Comparison of ENCODE assay signal across 8 cellular contexts in the genomic region with DNA sequence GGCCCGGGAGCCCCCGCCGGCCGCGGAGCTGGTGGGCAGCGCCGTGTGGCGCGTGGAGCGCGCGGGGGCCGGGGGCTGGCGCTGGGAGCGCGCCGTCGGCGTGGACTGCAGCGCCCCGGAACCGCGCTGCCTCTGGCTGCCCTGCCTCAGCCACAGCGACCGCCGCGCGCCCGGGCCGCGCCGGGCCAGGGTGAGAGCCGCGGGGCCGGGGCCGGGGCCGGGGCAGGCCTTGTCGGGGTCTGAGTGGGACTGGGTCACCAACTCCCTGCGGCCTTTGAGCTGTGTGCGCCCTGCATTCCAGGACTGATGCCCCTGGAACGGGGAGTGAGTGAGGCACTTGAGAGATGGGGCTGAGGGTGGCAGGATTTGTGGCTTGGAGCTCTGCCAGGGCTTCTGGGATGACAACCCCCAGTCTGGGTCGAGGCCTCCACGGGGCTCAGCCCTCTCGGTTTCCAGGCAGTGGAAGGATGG. TPM values are rescaled to one million over a fixed set of nuclear protein-coding genes. Genes with fewer than 3 reads are reported as not detected.
DNase-seq lines count a peak whose midpoint lies in the region; ATAC-seq lines count a peak whose summit lies in the region.

No MANE protein-coding gene starts in this region.

- no peak overlapping the region for H3K14ac ChIP-seq in neuronal stem cell (ENCODE audit: low read length)

- peak overlapping the region; percentile 86 for H2AK5ac ChIP-seq in neuronal stem cell (ENCODE audit: low read depth, low read length)

- peak overlapping the region; percentile 64 for H3K4me2 ChIP-seq in neuronal stem cell (ENCODE audit: insufficient read depth, low read length, poor library complexity, severe bottlenecking)

- H3K9ac ChIP-seq in neuronal stem cell (ENCODE audit: low read depth, low read length, poor library complexity) = peak overlapping the region; percentile 39

- H4K8ac ChIP-seq in neuronal stem cell (ENCODE audit: low read depth, low read length) = no peak overlapping the region

- peak overlapping the region; percentile 48 for H2BK120ac ChIP-seq in neuronal stem cell (ENCODE audit: low read depth, low read length)

- H2BK15ac ChIP-seq in neuronal stem cell (ENCODE audit: low read length) = peak overlapping the region; percentile 5

- peak overlapping the region; percentile 73 for H3K18ac ChIP-seq in neuronal stem cell (ENCODE audit: low read length)

- peak overlapping the region in 1 of 2 donors; percentile 74 for H3K4me3 ChIP-seq in neuronal stem cell (ENCODE audit: low read length in 2 of 2)

- H3K23ac ChIP-seq in neuronal stem cell (ENCODE audit: low read depth, low read length, poor library complexity) = peak overlapping the region; percentile 62

- WGBS in neuronal stem cell (ENCODE audit: extremely low coverage in 2 of 2, insufficient read length in 2 of 2, insufficient replicate concordance in 1 of 2), 2 donors = no CpG with 5 or more reads among the region's 44 CpGs

- no peak overlapping the region for H3K27ac ChIP-seq in neuronal stem cell (replicated peaks; ENCODE audit: low read length)

- H3K36me3 ChIP-seq in neuronal stem cell (replicated peaks in 1 of 2; ENCODE audit: control insufficient read depth in 2 of 2, insufficient read depth in 2 of 2, low read length in 2 of 2) = peaks cover 0 to 2% of the 10 kb centered on the region in 2 donors

- peaks cover 67 to 68% of the 10 kb centered on the region in 2 donors for H3K4me1 ChIP-seq in neuronal stem cell (ENCODE audit: control insufficient read depth in 2 of 2, insufficient read depth in 1 of 2, low read depth in 1 of 2, low read length in 2 of 2)

- H2BK5ac ChIP-seq in neuronal stem cell (ENCODE audit: low read length) = peak overlapping the region; percentile 20

- H2BK12ac ChIP-seq in neuronal stem cell (ENCODE audit: low read length) = peak overlapping the region; percentile 59

- DNase-seq in DMS 273 (lab: John Stamatoyannopoulos, UW; ENCODE audit: unreplicated experiment) = peak; percentile 87
- DNase-seq in NCI-H82 (lab: John Stamatoyannopoulos, UW) = peak; percentile 72
- DNase-seq in epidermal melanocyte (ENCODE audit: insufficient read length, low spot score) = peak; percentile 51
- no peak for DNase-seq in neuronal stem cell (ENCODE audit: low spot score)
- no peak for DNase-seq in DMS114 treated with DMSO at 0.1 percent for 48 hours (lab: John Stamatoyannopoulos, UW; ENCODE audit: unreplicated experiment)
- no peak for DNase-seq in stimulated activated CD4-positive, alpha-beta T cell treated with anti-CD3 and anti-CD28 coated beads, Interleukin-1b, Interleukin-23, amount 100 ng/mL, for 48 hours

- no peaks in the 10 kb centered on the region for H3K9me3 ChIP-seq in neuronal stem cell (replicated peaks in 1 of 2; ENCODE audit: control insufficient read depth in 2 of 2, insufficient read depth in 1 of 2, low read depth in 1 of 2, low read length in 2 of 2)

- ATAC-seq in GM18867 (IDR thresholded peaks at IDR 0.05; ENCODE audit: unreplicated experiment) (no peak), HG03378 (IDR thresholded peaks at IDR 0.05; ENCODE audit: unreplicated experiment) (no peak)

- peaks cover 3% of the 10 kb centered on the region for H3K79me1 ChIP-seq in neuronal stem cell (ENCODE audit: low read depth, low read length)

- no peak overlapping the region for H3K4ac ChIP-seq in neuronal stem cell (ENCODE audit: low read length)

- H3K27me3 ChIP-seq in neuronal stem cell (ENCODE audit: control insufficient read depth in 3 of 3, insufficient read depth in 3 of 3, low read depth in 1 of 3, low read length in 3 of 3) = peaks cover 0 to 5% (median 0%) of the 10 kb centered on the region in 3 experiments

- peak overlapping the region; percentile 27 for H4K91ac ChIP-seq in neuronal stem cell (ENCODE audit: low read depth, low read length, poor library complexity)

- H2AFZ ChIP-seq in neuronal stem cell (ENCODE audit: low read length) = peak overlapping the region; percentile 50

RNA-seq across cellular contexts. Expression of a gene that starts 25.7 kb away (rescaled TPM):
- polyA plus RNA-seq in neuronal stem cell (2013, experiment 1 of 2) = 15.0 TPM
- polyA plus RNA-seq in neuronal stem cell (2013, experiment 2 of 2) = 15.8 TPM

Comparison
In these comparisons a context has a peak if more than half of its experiments do, and no peak if none do; other contexts are left out.
1. DNase-seq: peak in DMS 273 (single experiment), NCI-H82 (single experiment) and epidermal melanocyte (single experiment); none in neuronal stem cell (single experiment), DMS114 treated with DMSO at 0.1 percent for 48 hours (single experiment) and stimulated activated CD4-positive, alpha-beta T cell treated with anti-CD3 and anti-CD28 coated beads, Interleukin-1b, Interleukin-23, amount 100 ng/mL, for 48 hours (single experiment).